ENCODE assay signal across 1 cellular context in the genomic region with DNA sequence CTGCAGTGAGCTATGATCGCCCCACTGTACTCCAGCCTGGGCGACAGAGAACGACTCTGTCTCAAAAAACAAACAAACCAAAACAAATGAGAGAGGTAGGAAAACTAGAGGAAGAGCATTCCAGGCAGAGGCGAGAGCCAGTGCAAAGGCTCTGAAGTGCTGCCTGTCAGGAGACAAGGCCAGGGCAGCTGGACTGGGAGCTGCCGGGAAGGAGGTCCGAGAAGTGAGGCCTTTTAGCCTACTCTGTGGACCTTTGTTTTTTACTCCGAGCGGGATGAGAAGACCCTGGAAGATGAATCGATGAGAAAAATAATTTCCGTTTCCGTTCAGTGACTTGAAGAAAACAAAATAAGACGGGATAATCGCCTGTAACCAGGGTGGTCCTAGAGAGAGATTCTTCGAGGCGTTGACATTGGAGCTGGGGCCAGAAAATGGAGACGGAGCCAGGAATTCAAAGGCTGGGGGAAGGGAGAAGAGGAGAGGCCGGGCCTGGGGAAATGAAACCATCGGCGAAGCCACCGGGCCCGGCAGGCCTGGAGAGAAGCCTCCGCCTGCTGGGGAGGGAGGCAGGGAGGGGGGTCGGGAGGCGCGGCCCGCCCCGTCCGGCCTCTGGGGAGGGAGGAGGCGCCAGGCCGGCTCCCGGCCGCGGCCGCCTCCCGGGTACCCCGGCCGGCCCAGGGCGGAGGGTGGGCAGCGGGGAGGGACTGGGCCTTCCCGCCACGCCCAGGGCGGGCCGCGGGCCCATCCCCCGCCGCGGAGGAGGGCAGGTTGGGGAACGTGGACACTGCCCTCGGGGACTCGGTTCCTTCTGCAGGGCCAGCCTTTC.
TF ChIP-seq lines count a peak whose summit lies in the region.

No MANE protein-coding gene starts in this region.

TF ChIP-seq in HepG2, 621 proteins besides CTCF, POLR2A, EP300 and RAD21 (continued from another document and continues in another):
- TF ChIP-seq ATF7-NPFF (CRISPR knock-in tag; IDR thresholded peaks at IDR 0.05; ENCODE audit: low read depth) (no peak), ZNF687 (CRISPR knock-in tag; IDR thresholded peaks at IDR 0.05) (peak; percentile 72), MZF1 (CRISPR knock-in tag; IDR thresholded peaks at IDR 0.05; ENCODE audit: borderline replicate concordance) (no peak), ZFP1 (CRISPR knock-in tag; IDR thresholded peaks at IDR 0.05) (no peak), PREB (CRISPR knock-in tag; IDR thresholded peaks at IDR 0.05) (no peak), ZNF383 (CRISPR knock-in tag; IDR thresholded peaks at IDR 0.05; ENCODE audit: borderline replicate concordance) (no peak), ATF2 (CRISPR knock-in tag; IDR thresholded peaks at IDR 0.05) (0 out of 2 replicates have a peak, but pooled peaks have one; percentile 11), ZNF577 (CRISPR knock-in tag; IDR thresholded peaks at IDR 0.05; ENCODE audit: borderline replicate concordance, low read depth) (no peak), SOX6 (IDR thresholded peaks at IDR 0.05) (no peak), SOX6 (CRISPR knock-in tag; IDR thresholded peaks at IDR 0.05) (peak; percentile 22), JUND (CRISPR knock-in tag; IDR thresholded peaks at IDR 0.05) (no peak), ARID5B (CRISPR knock-in tag; IDR thresholded peaks at IDR 0.05) (no peak), MAZ (IDR thresholded peaks at IDR 0.05; ENCODE audit: borderline replicate concordance, low read depth, low read length) (0 out of 2 replicates have a peak, but pooled peaks have one; percentile 65), MAZ (CRISPR knock-in tag; IDR thresholded peaks at IDR 0.05; ENCODE audit: low read depth) (peak; percentile 73), YEATS4 (CRISPR knock-in tag; IDR thresholded peaks at IDR 0.05; ENCODE audit: borderline replicate concordance) (no peak; the same call in 1 of the 2 replicates), ZNF256 (CRISPR knock-in tag; conservative IDR thresholded peaks at IDR 0.05) (no peak), ZNF800 (CRISPR knock-in tag; IDR thresholded peaks at IDR 0.05) (no peak), REXO4 (CRISPR knock-in tag; IDR thresholded peaks at IDR 0.05; ENCODE audit: borderline replicate concordance) (no peak), KDM3A (CRISPR knock-in tag; IDR thresholded peaks at IDR 0.05; ENCODE audit: low read depth) (0 out of 2 replicates have a peak, but pooled peaks have one; percentile 22), UBTF (CRISPR knock-in tag; IDR thresholded peaks at IDR 0.05) (peak; percentile 77), ZNF773 (CRISPR knock-in tag; IDR thresholded peaks at IDR 0.05; ENCODE audit: borderline replicate concordance) (no peak), HOXD1 (CRISPR knock-in tag; IDR thresholded peaks at IDR 0.05) (no peak), YY1 (IDR thresholded peaks at IDR 0.05; ENCODE audit: insufficient read depth, insufficient replicate concordance, low read depth, low read length) (no peak), HNRNPLL (IDR thresholded peaks at IDR 0.05; ENCODE audit: low read depth, low read length, poor library complexity, severe bottlenecking) (no peak), ZGPAT (CRISPR knock-in tag; IDR thresholded peaks at IDR 0.05) (no peak; the same call in 1 of the 2 replicates)
- TF ChIP-seq, protein P1, sequence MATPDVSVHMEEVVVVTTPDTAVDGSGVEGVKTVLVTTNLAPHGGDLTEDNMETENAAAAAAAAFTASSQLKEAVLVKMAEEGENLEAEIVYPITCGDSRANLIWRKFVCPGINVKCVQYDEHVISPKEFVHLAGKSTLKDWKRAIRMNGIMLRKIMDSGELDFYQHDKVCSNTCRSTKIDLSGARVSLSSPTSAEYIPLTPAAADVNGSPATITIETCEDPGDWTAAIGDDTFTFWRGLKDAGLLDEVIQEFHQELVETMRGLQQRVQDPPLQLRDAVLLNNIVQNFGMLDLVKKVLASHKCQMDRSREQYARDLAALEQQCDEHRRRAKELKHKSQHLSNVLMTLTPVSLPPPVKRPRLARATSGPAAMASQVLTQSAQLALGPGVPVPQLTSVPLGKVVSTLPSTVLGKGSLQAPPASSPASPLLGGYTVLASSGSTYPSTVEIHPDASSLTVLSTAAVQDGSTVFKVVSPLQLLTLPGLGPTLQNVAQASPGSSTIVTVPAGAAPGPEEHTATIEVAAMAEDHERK (CRISPR knock-in tag; IDR thresholded peaks at IDR 0.05; ENCODE audit: low read depth) = no peak
- TF ChIP-seq, protein P2, sequence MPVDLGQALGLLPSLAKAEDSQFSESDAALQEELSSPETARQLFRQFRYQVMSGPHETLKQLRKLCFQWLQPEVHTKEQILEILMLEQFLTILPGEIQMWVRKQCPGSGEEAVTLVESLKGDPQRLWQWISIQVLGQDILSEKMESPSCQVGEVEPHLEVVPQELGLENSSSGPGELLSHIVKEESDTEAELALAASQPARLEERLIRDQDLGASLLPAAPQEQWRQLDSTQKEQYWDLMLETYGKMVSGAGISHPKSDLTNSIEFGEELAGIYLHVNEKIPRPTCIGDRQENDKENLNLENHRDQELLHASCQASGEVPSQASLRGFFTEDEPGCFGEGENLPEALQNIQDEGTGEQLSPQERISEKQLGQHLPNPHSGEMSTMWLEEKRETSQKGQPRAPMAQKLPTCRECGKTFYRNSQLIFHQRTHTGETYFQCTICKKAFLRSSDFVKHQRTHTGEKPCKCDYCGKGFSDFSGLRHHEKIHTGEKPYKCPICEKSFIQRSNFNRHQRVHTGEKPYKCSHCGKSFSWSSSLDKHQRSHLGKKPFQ (CRISPR knock-in tag; IDR thresholded peaks at IDR 0.05; ENCODE audit: insufficient replicate concordance) = no peak
- TF ChIP-seq, protein P3, sequence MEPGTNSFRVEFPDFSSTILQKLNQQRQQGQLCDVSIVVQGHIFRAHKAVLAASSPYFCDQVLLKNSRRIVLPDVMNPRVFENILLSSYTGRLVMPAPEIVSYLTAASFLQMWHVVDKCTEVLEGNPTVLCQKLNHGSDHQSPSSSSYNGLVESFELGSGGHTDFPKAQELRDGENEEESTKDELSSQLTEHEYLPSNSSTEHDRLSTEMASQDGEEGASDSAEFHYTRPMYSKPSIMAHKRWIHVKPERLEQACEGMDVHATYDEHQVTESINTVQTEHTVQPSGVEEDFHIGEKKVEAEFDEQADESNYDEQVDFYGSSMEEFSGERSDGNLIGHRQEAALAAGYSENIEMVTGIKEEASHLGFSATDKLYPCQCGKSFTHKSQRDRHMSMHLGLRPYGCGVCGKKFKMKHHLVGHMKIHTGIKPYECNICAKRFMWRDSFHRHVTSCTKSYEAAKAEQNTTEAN (CRISPR knock-in tag; conservative IDR thresholded peaks at IDR 0.05) = no peak
